In the genomic region with DNA sequence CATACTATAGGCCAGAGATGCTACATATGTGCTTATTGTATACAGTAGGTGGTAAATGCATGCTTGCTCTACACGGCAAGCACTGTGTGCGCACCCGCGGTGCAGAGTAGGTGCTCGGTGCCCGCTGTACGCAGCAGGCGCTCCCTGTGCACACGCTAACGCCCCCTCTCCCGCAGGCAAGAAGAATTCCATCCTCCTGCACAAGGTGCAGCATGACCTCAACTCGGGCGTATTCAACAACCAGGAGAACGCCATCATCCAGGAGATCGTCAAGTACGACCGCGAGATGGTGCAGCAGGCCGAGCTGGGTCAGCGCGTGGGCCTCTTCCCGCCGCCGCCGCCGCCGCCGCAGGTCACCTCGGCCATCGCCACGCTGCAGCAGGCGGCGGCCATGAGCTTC, we compare ENCODE assay signal across 1 cellular context.
TF ChIP-seq lines count a peak whose summit lies in the region.

No MANE protein-coding gene starts in this region.

TF ChIP-seq in WTC11, 78 proteins besides CTCF, POLR2A, EP300 and RAD21 (continued from another document):
- TF ChIP-seq, protein P1, sequence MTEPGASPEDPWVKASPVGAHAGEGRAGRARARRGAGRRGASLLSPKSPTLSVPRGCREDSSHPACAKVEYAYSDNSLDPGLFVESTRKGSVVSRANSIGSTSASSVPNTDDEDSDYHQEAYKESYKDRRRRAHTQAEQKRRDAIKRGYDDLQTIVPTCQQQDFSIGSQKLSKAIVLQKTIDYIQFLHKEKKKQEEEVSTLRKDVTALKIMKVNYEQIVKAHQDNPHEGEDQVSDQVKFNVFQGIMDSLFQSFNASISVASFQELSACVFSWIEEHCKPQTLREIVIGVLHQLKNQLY (CRISPR knock-in tag; IDR thresholded peaks at IDR 0.05): no peak
- TF ChIP-seq SMAD4 (CRISPR knock-in tag; IDR thresholded peaks at IDR 0.05): no peak
